ENCODE assay signal across 16 cellular contexts in the genomic region with DNA sequence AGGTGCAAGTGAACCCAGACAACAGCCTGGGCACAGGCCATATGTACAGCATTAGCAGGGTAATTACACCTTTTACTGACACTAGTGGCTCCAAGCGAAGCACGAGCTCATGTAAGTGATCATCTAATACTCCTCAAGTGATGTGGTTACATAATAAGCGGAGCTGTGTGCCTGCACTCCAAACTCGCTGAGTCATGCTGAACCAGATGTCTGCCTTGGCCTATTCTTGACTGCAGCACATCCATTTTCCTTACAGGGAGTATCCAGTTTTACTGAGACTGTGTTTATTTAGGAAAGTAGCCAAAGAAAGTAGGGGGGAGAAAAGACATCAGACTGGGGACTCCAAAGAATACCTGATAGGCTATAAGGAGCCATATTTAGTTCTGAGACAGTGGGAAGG.
DNase-seq lines count a peak whose midpoint lies in the region; ATAC-seq, FAIRE-seq and TF ChIP-seq lines count a peak whose summit lies in the region.
"Had no signal": no experiment of that assay in that cellular context is flagged by ENCODE, and none has a peak within 500 bp of the region (broad histone marks: within the 10 kb centered on the region; RNA-seq: fewer than 3 reads in every experiment).

No MANE protein-coding gene starts in this region.

- no peaks in the 10 kb centered on the region for H3K4me1 ChIP-seq in DND-41 (ENCODE audit: insufficient read depth, low read length)

- H3K4me3 ChIP-seq in DND-41 (ENCODE audit: low read depth in 1 of 2, low read length in 2 of 2): no peak overlapping the region
- H3K4me3 ChIP-seq: lung, SK-N-MC, smooth muscle cell had no signal

- no peak for TF ChIP-seq POLR2A in GM12891 (IDR thresholded peaks at IDR 0.05; ENCODE audit: low read depth, low read length)

- H3K27me3 ChIP-seq in DND-41 (ENCODE audit: insufficient read depth, low read length, poor library complexity): no peaks in the 10 kb centered on the region

- no peaks in the 10 kb centered on the region for H3K79me2 ChIP-seq in DND-41 (ENCODE audit: insufficient read depth, low read length)

- no peak overlapping the region for H3K27ac ChIP-seq in DND-41 (ENCODE audit: low read length)
- H3K27ac ChIP-seq: epithelial cell of prostate, SK-N-MC, WERI-Rb-1 had no signal

- no peaks in the 10 kb centered on the region for H4K20me1 ChIP-seq in DND-41 (ENCODE audit: insufficient read depth, low read length)

- no peak for TF ChIP-seq CTCF in DND-41 (IDR thresholded peaks at IDR 0.05; ENCODE audit: borderline replicate concordance, extremely low read depth, low read length, poor library complexity, severe bottlenecking)

- H3K9me3 ChIP-seq in DND-41 (ENCODE audit: insufficient read depth, low read length, severe bottlenecking): peaks cover 9% of the 10 kb centered on the region

- no peak for FAIRE-seq in GM12891 (lab: Jason Lieb, UNC)

- H3K9ac ChIP-seq in DND-41 (ENCODE audit: low read depth, low read length): no peak overlapping the region

- H3K36me3 ChIP-seq in DND-41 (ENCODE audit: insufficient read depth, low read length): no peaks in the 10 kb centered on the region
- H3K36me3 ChIP-seq: WERI-Rb-1 had no signal

- H3K4me2 ChIP-seq in DND-41 (ENCODE audit: insufficient read depth, low read length): no peak overlapping the region
- H3K4me2 ChIP-seq: smooth muscle cell had no signal

- peak; percentile 8 for DNase-seq in DND-41
- peak; percentile 8 for DNase-seq in LHCN-M2 (ENCODE audit: low read depth)
- DNase-seq in iris pigment epithelial cell (ENCODE audit: low read depth): peak; percentile 8
- DNase-seq in Kasumi-1 (lab: John Stamatoyannopoulos, UW): no peak
- no peak for DNase-seq in GM12891 (ENCODE audit: insufficient read length, low spot score)
- DNase-seq: activated CD8-positive, alpha-beta memory T cell treated with anti-CD3 and anti-CD28 coated beads, Interleukin-2, amount 10 ng/mL, durations not matched to agents 7 days and 5 days; activated naive CD4-positive, alpha-beta T cell treated with Interleukin-2 at 50 U/mL for 16 hours; CD8-positive, alpha-beta T cell; NCI-H510A; WERI-Rb-1 had no signal

- ATAC-seq in DND-41 (ENCODE audit: insufficient read depth, low read depth) (no peak), SK-N-SH treated with all-trans-retinoic acid at 6 μM for 48 hours (peak; percentile 60), HG03039 (IDR thresholded peaks at IDR 0.05; ENCODE audit: unreplicated experiment) (no peak)
- ATAC-seq: activated CD8-positive, alpha-beta memory T cell treated with anti-CD3 and anti-CD28 coated beads, Interleukin-2, amount 10 ng/mL, durations not matched to agents 7 days and 5 days; CD8-positive, alpha-beta T cell had no signal

- H2AFZ ChIP-seq in DND-41 (ENCODE audit: low read depth, low read length): no peak overlapping the region

TF ChIP-seq in SK-N-SH treated with all-trans-retinoic acid at 6 μM for 48 hours, 23 proteins besides CTCF, POLR2A, EP300 and RAD21 (continues in another document):
- TF ChIP-seq ESRRG (CRISPR knock-in tag; IDR thresholded peaks at IDR 0.05) (no peak), TCF4 (CRISPR knock-in tag; IDR thresholded peaks at IDR 0.05; ENCODE audit: borderline replicate concordance) (no peak), RARB (CRISPR knock-in tag; IDR thresholded peaks at IDR 0.05) (no peak), PPARA (CRISPR knock-in tag; IDR thresholded peaks at IDR 0.05; ENCODE audit: borderline replicate concordance) (no peak), BACH2 (CRISPR knock-in tag; IDR thresholded peaks at IDR 0.05; ENCODE audit: borderline replicate concordance) (no peak), ZNF565 (CRISPR knock-in tag; conservative IDR thresholded peaks at IDR 0.05; ENCODE audit: low read depth) (no peak), OSR1 (CRISPR knock-in tag; IDR thresholded peaks at IDR 0.05) (no peak), TOX (CRISPR knock-in tag; IDR thresholded peaks at IDR 0.05; ENCODE audit: borderline replicate concordance) (no peak), CSDC2 (CRISPR knock-in tag; IDR thresholded peaks at IDR 0.05) (no peak), ZFP3 (CRISPR knock-in tag; IDR thresholded peaks at IDR 0.05) (no peak), SNAI2 (CRISPR knock-in tag; IDR thresholded peaks at IDR 0.05) (no peak), ZC3H10 (CRISPR knock-in tag; IDR thresholded peaks at IDR 0.05) (no peak), ZNF70 (CRISPR knock-in tag; IDR thresholded peaks at IDR 0.05) (no peak)
- TF ChIP-seq, protein P1, sequence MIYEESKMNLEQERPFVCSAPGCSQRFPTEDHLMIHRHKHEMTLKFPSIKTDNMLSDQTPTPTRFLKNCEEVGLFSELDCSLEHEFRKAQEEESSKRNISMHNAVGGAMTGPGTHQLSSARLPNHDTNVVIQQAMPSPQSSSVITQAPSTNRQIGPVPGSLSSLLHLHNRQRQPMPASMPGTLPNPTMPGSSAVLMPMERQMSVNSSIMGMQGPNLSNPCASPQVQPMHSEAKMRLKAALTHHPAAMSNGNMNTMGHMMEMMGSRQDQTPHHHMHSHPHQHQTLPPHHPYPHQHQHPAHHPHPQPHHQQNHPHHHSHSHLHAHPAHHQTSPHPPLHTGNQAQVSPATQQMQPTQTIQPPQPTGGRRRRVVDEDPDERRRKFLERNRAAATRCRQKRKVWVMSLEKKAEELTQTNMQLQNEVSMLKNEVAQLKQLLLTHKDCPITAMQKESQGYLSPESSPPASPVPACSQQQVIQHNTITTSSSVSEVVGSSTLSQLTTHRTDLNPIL (CRISPR knock-in tag; IDR thresholded peaks at IDR 0.05; ENCODE audit: low read depth): no peak
- TF ChIP-seq, protein P2, sequence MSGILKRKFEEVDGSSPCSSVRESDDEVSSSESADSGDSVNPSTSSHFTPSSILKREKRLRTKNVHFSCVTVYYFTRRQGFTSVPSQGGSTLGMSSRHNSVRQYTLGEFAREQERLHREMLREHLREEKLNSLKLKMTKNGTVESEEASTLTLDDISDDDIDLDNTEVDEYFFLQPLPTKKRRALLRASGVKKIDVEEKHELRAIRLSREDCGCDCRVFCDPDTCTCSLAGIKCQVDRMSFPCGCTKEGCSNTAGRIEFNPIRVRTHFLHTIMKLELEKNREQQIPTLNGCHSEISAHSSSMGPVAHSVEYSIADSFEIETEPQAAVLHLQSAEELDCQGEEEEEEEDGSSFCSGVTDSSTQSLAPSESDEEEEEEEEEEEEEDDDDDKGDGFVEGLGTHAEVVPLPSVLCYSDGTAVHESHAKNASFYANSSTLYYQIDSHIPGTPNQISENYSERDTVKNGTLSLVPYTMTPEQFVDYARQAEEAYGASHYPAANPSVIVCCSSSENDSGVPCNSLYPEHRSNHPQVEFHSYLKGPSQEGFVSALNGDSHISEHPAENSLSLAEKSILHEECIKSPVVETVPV (CRISPR knock-in tag; IDR thresholded peaks at IDR 0.05): no peak

TF ChIP-seq in GM12891, 5 proteins besides CTCF, POLR2A, EP300 and RAD21:
- TF ChIP-seq SPI1 (IDR thresholded peaks at IDR 0.05; ENCODE audit: low read depth, low read length) (no peak), POU2F2 (IDR thresholded peaks at IDR 0.05; ENCODE audit: low read depth, low read length) (no peak), PAX5 (IDR thresholded peaks at IDR 0.05; ENCODE audit: insufficient read depth, low read length, severe bottlenecking) (no peak), TAF1 (IDR thresholded peaks at IDR 0.05; ENCODE audit: low read depth, low read length) (no peak), POLR2AphosphoS5 (IDR thresholded peaks at IDR 0.05; ENCODE audit: low read depth, low read length) (no peak)

Comparison
In these comparisons a context has a peak if more than half of its experiments do, and no peak if none do; other contexts are left out.
1. DNase-seq: peak in DND-41 (single experiment), LHCN-M2 (single experiment) and iris pigment epithelial cell (single experiment); none in Kasumi-1 (0 of 2) and GM12891 (single experiment).